In the genomic region with DNA sequence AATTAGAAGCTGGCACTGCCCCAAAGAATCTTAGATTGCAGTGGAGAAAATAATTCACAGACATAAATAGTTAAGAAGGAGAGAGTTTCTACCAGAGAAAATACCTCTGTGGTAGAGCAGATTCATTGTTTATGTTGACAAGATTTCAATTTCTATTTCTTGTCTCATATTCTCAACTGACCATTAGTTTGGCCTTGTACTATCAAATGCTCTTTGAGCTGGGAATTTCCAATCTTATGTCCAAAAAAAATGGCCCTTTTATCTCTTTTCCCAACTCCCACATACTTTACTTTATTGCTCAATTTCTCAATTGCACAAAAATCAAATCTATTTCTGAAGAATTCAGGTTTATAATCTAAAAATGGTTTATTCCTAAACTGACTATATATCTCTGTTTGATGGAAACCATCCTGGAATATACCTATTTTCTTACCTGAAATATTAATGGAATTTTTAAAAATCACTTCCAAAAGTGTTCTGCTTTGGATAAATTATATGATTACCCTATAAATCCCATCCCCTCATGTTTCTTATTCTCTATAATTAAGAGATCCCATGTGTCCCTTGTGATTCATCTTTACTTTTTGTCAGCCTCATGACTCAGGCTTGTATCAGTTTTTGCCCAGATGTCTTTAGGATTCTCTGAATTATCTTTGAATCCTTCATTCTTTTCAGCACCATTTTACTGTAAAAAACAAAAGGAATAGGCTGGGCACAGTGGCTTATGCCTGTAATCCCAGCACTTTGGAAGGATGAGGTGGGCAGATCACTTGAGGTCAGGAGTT, we compare ENCODE assay signal across 22 cellular contexts.
A peak's percentile ranks its signal among the peaks of the same experiment; 100 is the strongest.
DNase-seq lines count a peak whose midpoint lies in the region; ATAC-seq and TF ChIP-seq lines count a peak whose summit lies in the region.
"Had no signal": no experiment of that assay in that cellular context is flagged by ENCODE, and none has a peak within 500 bp of the region (broad histone marks: within the 10 kb centered on the region; RNA-seq: fewer than 3 reads in every experiment).

No MANE protein-coding gene starts in this region.

- ATAC-seq in heart right ventricle: no peak
- ATAC-seq: body of pancreas; GM12878; left lung; pancreas; stimulated activated memory B cell treated with anti-CD40 and anti-IgM and Interleukin-4, amounts not matched to agents 10 μg/mL and 1 μg/mL and 100 μg/mL, for 72 hours; T-helper 17 cell had no signal

- TF ChIP-seq EP300 in SK-N-SH (IDR thresholded peaks at IDR 0.05; ENCODE audit: borderline replicate concordance in 1 of 2, low read depth in 1 of 2, low read length in 1 of 2) (peak in 1 of 2 experiments; percentile 54; a peak in 1 of 4 replicates), tibial nerve (IDR thresholded peaks at IDR 0.05) (no peak), stomach (IDR thresholded peaks at IDR 0.05) (no peak)

- H3K4me1 ChIP-seq in SK-N-SH (ENCODE audit: control insufficient read depth in 1 of 2, insufficient read depth in 2 of 2, low read depth in 1 of 2, low read length in 1 of 2): peaks cover 0 to 16% of the 10 kb centered on the region in 2 experiments; a peak in 2 of 4 replicates
- peaks cover 0 to 10% (median 0%) of the 10 kb centered on the region in 4 donors for H3K4me1 ChIP-seq in tibial nerve
- no peaks in the 10 kb centered on the region for H3K4me1 ChIP-seq in heart right ventricle
- H3K4me1 ChIP-seq in stomach: no peaks in the 10 kb centered on the region
- H3K4me1 ChIP-seq: body of pancreas, left lung, pancreas, upper lobe of left lung had no signal

- TF ChIP-seq POLR2A in tibial nerve (IDR thresholded peaks at IDR 0.05) (no peak), stomach (IDR thresholded peaks at IDR 0.05) (no peak)

- H3K9me2 ChIP-seq in SK-N-SH: no peaks in the 10 kb centered on the region

- H3K27ac ChIP-seq in SK-N-SH (ENCODE audit: low read depth in 2 of 2, low read length in 1 of 2): peak overlapping the region; percentile 44 to 47; a peak in 2 of 4 replicates
- H3K27ac ChIP-seq in tibial nerve: peak overlapping the region in 3 of 4 donors; percentile 3 to 78 (median 32)
- no peak overlapping the region for H3K27ac ChIP-seq in heart right ventricle
- no peak overlapping the region for H3K27ac ChIP-seq in stomach
- H3K27ac ChIP-seq: 22Rv1, body of pancreas, left lung, pancreas, upper lobe of left lung had no signal

- no peak overlapping the region for H3K9ac ChIP-seq in SK-N-SH

- H3K9me3 ChIP-seq in SK-N-SH (no peaks in the 10 kb centered on the region), tibial nerve (no peaks in the 10 kb centered on the region), heart right ventricle (no peaks in the 10 kb centered on the region), stomach (no peaks in the 10 kb centered on the region)
- H3K9me3 ChIP-seq: body of pancreas, left lung, pancreas, upper lobe of left lung had no signal

- no peaks in the 10 kb centered on the region for H3K79me2 ChIP-seq in SK-N-SH (ENCODE audit: insufficient read depth)

- TF ChIP-seq RAD21 in SK-N-SH (IDR thresholded peaks at IDR 0.05; ENCODE audit: low read length): no peak

- no peaks in the 10 kb centered on the region for H4K20me1 ChIP-seq in SK-N-SH (ENCODE audit: insufficient read depth)

- intact Hi-C loops in heart right ventricle (cut with DNase I): no loop called here
- intact Hi-C loops in stomach (cut with DNase I; ENCODE audit: low total_unique reads): no loop called here

- H2AFZ ChIP-seq in SK-N-SH (ENCODE audit: low read depth): no peak overlapping the region

- CTCF ChIA-PET in SK-N-SH (lab: Yijun Ruan, JAX): no interaction called here

- H3K27me3 ChIP-seq in SK-N-SH (ENCODE audit: insufficient read depth) (no peaks in the 10 kb centered on the region), tibial nerve (no peaks in the 10 kb centered on the region), heart right ventricle (no peaks in the 10 kb centered on the region), stomach (no peaks in the 10 kb centered on the region)
- H3K27me3 ChIP-seq: body of pancreas, left lung, pancreas, upper lobe of left lung had no signal

- H3K36me3 ChIP-seq in SK-N-SH (replicated peaks in 1 of 2; ENCODE audit: control insufficient read depth in 1 of 2, insufficient read depth in 2 of 2, low read length in 1 of 2) (no peaks in the 10 kb centered on the region), tibial nerve (no peaks in the 10 kb centered on the region), heart right ventricle (no peaks in the 10 kb centered on the region), stomach (no peaks in the 10 kb centered on the region)
- H3K36me3 ChIP-seq: left lung, pancreas, upper lobe of left lung had no signal

- no peak overlapping the region for H3K4me2 ChIP-seq in SK-N-SH

- POLR2A ChIA-PET in SK-N-SH (lab: Yijun Ruan, JAX): no interaction called here

- TF ChIP-seq CTCF in SK-N-SH (IDR thresholded peaks at IDR 0.05) (no peak), tibial nerve (IDR thresholded peaks at IDR 0.05) (no peak), heart right ventricle (IDR thresholded peaks at IDR 0.05) (no peak), stomach (IDR thresholded peaks at IDR 0.05) (no peak)

- H3K4me3 ChIP-seq in SK-N-SH (ENCODE audit: low read depth in 2 of 2, low read length in 1 of 2): no peak overlapping the region
- H3K4me3 ChIP-seq in tibial nerve: no peak overlapping the region
- no peak overlapping the region for H3K4me3 ChIP-seq in heart right ventricle
- no peak overlapping the region for H3K4me3 ChIP-seq in stomach
- H3K4me3 ChIP-seq: body of pancreas, GM12878, left lung, pancreas, upper lobe of left lung had no signal

- DNase-seq in DMS 273 (lab: John Stamatoyannopoulos, UW; ENCODE audit: unreplicated experiment) (peak; percentile 11), DMS 273 treated with DMSO at 0.1 percent for 48 hours (lab: John Stamatoyannopoulos, UW) (no peak), SK-N-SH (no peak), fibroblast of peridontal ligament (ENCODE audit: extremely low read depth) (peak; percentile 85), tibial nerve (ENCODE audit: low spot score in 2 of 2) (no peak), heart right ventricle (no peak), 8988T (no peak), stomach (no peak)
- DNase-seq: activated gamma-delta T cell; body of pancreas; CD8-positive, alpha-beta memory T cell; foreskin melanocyte; left lung; NCI-H146; NCI-H446 treated with DMSO at 0.1 percent for 48 hours; pancreas; SHP77 treated with DMSO at 0.1 percent for 48 hours; T-helper 17 cell; upper lobe of left lung had no signal

- H3F3A ChIP-seq in SK-N-SH (replicated peaks; ENCODE audit: insufficient read depth): peaks cover 20% of the 10 kb centered on the region

TF ChIP-seq in SK-N-SH, 30 proteins besides CTCF, POLR2A, EP300 and RAD21:
- TF ChIP-seq RXRA (IDR thresholded peaks at IDR 0.05; ENCODE audit: borderline replicate concordance, low read depth) (no peak), JUND (IDR thresholded peaks at IDR 0.05) (peak; percentile 67), FOXJ3 (CRISPR knock-in tag; IDR thresholded peaks at IDR 0.05) (no peak), MXI1 (IDR thresholded peaks at IDR 0.05; ENCODE audit: low read depth, low read length) (no peak), FOSL2 (IDR thresholded peaks at IDR 0.05; ENCODE audit: borderline replicate concordance, low read depth) (peak; percentile 83; the same call in 1 of the 2 replicates), TCF12 (IDR thresholded peaks at IDR 0.05) (peak; percentile 88), GATA2 (CRISPR knock-in tag; IDR thresholded peaks at IDR 0.05) (no peak), NFIC (IDR thresholded peaks at IDR 0.05; ENCODE audit: borderline replicate concordance) (0 out of 2 replicates have a peak, but pooled peaks have one; percentile 19), EZH2phosphoT487 (IDR thresholded peaks at IDR 0.05; ENCODE audit: borderline replicate concordance, low read depth) (no peak)
- TF ChIP-seq, protein P1, sequence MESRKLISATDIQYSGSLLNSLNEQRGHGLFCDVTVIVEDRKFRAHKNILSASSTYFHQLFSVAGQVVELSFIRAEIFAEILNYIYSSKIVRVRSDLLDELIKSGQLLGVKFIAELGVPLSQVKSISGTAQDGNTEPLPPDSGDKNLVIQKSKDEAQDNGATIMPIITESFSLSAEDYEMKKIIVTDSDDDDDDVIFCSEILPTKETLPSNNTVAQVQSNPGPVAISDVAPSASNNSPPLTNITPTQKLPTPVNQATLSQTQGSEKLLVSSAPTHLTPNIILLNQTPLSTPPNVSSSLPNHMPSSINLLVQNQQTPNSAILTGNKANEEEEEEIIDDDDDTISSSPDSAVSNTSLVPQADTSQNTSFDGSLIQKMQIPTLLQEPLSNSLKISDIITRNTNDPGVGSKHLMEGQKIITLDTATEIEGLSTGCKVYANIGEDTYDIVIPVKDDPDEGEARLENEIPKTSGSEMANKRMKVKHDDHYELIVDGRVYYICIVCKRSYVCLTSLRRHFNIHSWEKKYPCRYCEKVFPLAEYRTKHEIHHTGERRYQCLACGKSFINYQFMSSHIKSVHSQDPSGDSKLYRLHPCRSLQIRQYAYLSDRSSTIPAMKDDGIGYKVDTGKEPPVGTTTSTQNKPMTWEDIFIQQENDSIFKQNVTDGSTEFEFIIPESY (IDR thresholded peaks at IDR 0.05; ENCODE audit: borderline replicate concordance, low read depth): no peak
- TF ChIP-seq, protein P2, sequence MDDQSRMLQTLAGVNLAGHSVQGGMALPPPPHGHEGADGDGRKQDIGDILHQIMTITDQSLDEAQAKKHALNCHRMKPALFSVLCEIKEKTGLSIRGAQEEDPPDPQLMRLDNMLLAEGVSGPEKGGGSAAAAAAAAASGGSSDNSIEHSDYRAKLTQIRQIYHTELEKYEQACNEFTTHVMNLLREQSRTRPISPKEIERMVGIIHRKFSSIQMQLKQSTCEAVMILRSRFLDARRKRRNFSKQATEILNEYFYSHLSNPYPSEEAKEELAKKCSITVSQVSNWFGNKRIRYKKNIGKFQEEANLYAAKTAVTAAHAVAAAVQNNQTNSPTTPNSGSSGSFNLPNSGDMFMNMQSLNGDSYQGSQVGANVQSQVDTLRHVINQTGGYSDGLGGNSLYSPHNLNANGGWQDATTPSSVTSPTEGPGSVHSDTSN (IDR thresholded peaks at IDR 0.05): peak; percentile 61
- TF ChIP-seq, protein P3, sequence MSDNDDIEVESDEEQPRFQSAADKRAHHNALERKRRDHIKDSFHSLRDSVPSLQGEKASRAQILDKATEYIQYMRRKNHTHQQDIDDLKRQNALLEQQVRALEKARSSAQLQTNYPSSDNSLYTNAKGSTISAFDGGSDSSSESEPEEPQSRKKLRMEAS (IDR thresholded peaks at IDR 0.05; ENCODE audit: low read depth): no peak

Comparison
In these comparisons a context has a peak if more than half of its experiments do, and no peak if none do; other contexts are left out.
1. DNase-seq: peak in DMS 273 (single experiment) and fibroblast of peridontal ligament (single experiment); none in DMS 273 treated with DMSO at 0.1 percent for 48 hours (single experiment), SK-N-SH (single experiment), tibial nerve (0 of 2), heart right ventricle (0 of 2), 8988T (single experiment) and stomach (single experiment).
2. H3K27ac ChIP-seq: peak in SK-N-SH (2 of 2) and tibial nerve (3 of 4); none in heart right ventricle (0 of 10) and stomach (0 of 5).